8 cellular contexts compared by ENCODE assay signal in the genomic region with DNA sequence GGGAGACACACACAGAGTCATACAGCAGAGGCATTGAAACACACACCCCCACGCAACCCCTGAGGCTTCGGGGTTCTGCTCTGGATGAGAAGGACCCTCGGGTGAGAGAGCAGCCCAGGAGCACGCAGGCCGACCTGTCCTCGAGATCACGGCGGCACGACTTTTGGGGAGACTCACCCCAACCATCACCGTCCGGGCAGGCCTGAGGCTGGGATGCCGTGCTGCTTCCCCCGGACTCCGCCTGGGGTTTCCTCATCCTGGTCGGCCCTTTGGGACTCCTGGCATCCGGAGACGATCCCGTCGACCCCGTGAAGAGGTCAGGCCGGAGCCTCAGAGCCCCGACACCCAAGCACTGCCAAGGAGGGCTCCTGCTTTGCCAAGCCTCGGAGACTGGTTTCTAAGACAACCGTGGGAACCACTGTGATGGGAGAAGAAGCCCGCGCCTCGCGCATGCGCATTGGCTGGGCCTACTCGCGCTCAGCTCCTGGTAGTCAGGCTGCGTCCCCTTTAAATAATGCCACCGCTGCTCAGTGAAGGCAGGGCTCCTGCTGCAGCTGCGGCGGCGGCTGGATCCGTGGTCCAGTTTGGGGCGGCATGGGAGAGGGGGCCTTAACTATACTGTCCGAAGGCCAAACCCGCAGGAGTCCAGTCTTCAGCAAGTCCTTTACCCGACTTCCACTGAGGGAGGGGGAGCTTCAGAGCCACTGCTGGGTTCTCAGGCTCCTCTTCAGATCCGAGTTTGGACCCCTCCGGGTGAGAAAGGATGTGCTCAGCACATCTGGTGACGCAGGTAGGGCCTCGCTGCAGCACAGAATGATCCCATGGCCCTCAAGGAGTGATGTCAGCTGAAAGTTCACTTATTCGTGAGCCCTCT.
DNase-seq lines count a peak whose midpoint lies in the region; ATAC-seq and TF ChIP-seq lines count a peak whose summit lies in the region.

No MANE protein-coding gene starts in this region.

- H3K4me3 ChIP-seq in BJ (ENCODE audit: low read depth, low read length) (peak overlapping the region; percentile 39), GM23338 (peak overlapping the region; percentile 81), foreskin fibroblast (ENCODE audit: low read depth in 1 of 2, low read length in 2 of 2) (peak overlapping the region; percentile 41 to 55), neural cell (ENCODE audit: low read length) (peak overlapping the region; percentile 50)

- TF ChIP-seq CTCF in BJ (IDR thresholded peaks at IDR 0.05; ENCODE audit: insufficient read depth, low read depth, low read length) (no peak), GM23338 (conservative IDR thresholded peaks at IDR 0.05; ENCODE audit: low read depth in 2 of 2) (no peak), foreskin fibroblast (IDR thresholded peaks at IDR 0.05; ENCODE audit: low read depth, low read length) (no peak), neural cell (IDR thresholded peaks at IDR 0.05; ENCODE audit: poor library complexity, severe bottlenecking) (no peak)

- peak overlapping the region; percentile 98 for H3K4me2 ChIP-seq in GM23338
- no peak overlapping the region for H3K4me2 ChIP-seq in neural cell (ENCODE audit: low read length)

- H3K79me2 ChIP-seq in GM23338 (replicated peaks; ENCODE audit: insufficient read depth), result no peaks in the 10 kb centered on the region
- H3K79me2 ChIP-seq in neural cell (replicated peaks; ENCODE audit: insufficient read depth, low read length), result no peaks in the 10 kb centered on the region

- DNase-seq in BJ (ENCODE audit: low read depth) (no peak), GM23338 (ENCODE audit: low spot score) (peak; percentile 88), NCI-H69 (lab: John Stamatoyannopoulos, UW) (peak; percentile 26), foreskin fibroblast (peak; percentile 45 to 79), superior temporal gyrus (ENCODE audit: extremely low spot score) (peak; percentile 90)
- DNase-seq in activated effector memory CD4-positive, alpha-beta T cell treated with Interleukin-2 at 50 U/mL for 16 hours, result peak; percentile 42

- no peaks in the 10 kb centered on the region for H3K4me1 ChIP-seq in GM23338 (ENCODE audit: insufficient read depth)

- peaks cover 9% of the 10 kb centered on the region for H3K9me3 Mint-ChIP-seq in GM23338

- H3K27me3 ChIP-seq in BJ (ENCODE audit: control insufficient read depth, insufficient read depth, low read length) (no peaks in the 10 kb centered on the region), GM23338 (ENCODE audit: insufficient read depth) (peaks cover 71% of the 10 kb centered on the region), neural cell (ENCODE audit: insufficient read depth, low read depth, low read length) (no peaks in the 10 kb centered on the region)

- no peak for TF ChIP-seq EP300 in neural cell (conservative IDR thresholded peaks at IDR 0.05; ENCODE audit: poor library complexity, severe bottlenecking)

- POLR2A ChIA-PET in BJ (lab: Charles Lee), result no interaction called here

- peaks cover 63% of the 10 kb centered on the region for H3K27me3 Mint-ChIP-seq in GM23338 (ENCODE audit: insufficient read depth, low read depth, poor library complexity)

- H3K36me3 ChIP-seq in BJ (ENCODE audit: control insufficient read depth, insufficient read depth, low read length) (no peaks in the 10 kb centered on the region), GM23338 (ENCODE audit: insufficient read depth) (no peaks in the 10 kb centered on the region), neural cell (ENCODE audit: insufficient read depth, low read length) (no peaks in the 10 kb centered on the region)

- H3K4me1 Mint-ChIP-seq in GM23338, result peaks cover 22% of the 10 kb centered on the region

- no peak overlapping the region for H3K9ac ChIP-seq in neural cell (ENCODE audit: low read length)

- no peaks in the 10 kb centered on the region for H3F3A ChIP-seq in GM23338 (replicated peaks; ENCODE audit: low read depth)
- no peaks in the 10 kb centered on the region for H3F3A ChIP-seq in neural cell (ENCODE audit: insufficient read depth, low read length, poor library complexity, severe bottlenecking)

- H2AFZ ChIP-seq in GM23338 (peak overlapping the region; percentile 99), neural cell (ENCODE audit: low read depth, low read length) (no peak overlapping the region)

- H4K20me1 ChIP-seq in GM23338 (replicated peaks; ENCODE audit: insufficient read depth), result no peaks in the 10 kb centered on the region
- H4K20me1 ChIP-seq in neural cell (ENCODE audit: insufficient read depth), result no peaks in the 10 kb centered on the region

- H3K9me3 ChIP-seq in neural cell (ENCODE audit: low read length), result no peaks in the 10 kb centered on the region

- H3K36me3 Mint-ChIP-seq in GM23338 (ENCODE audit: low read depth), result peaks cover 7% of the 10 kb centered on the region

- no peak overlapping the region for H3K27ac Mint-ChIP-seq in GM23338

- peak; percentile 90 for ATAC-seq in GM23338
- no peak for ATAC-seq in HG02970 (IDR thresholded peaks at IDR 0.05; ENCODE audit: low FRiP score, unreplicated experiment)

- CTCF ChIA-PET in BJ (lab: Yijun Ruan, JAX), result no interaction called here

- TF ChIP-seq RAD21 in neural cell (conservative IDR thresholded peaks at IDR 0.05), result no peak

- H3K27ac ChIP-seq in GM23338 (ENCODE audit: low read depth) (no peak overlapping the region), neural cell (ENCODE audit: low read length) (no peak overlapping the region)

- peak overlapping the region; percentile 74 for H3K4me3 Mint-ChIP-seq in GM23338

- H3K9me2 ChIP-seq in GM23338 (ENCODE audit: insufficient read depth) (no peaks in the 10 kb centered on the region), neural cell (ENCODE audit: insufficient read depth, low read length) (no peaks in the 10 kb centered on the region)

TF ChIP-seq in GM23338, 12 proteins besides CTCF, POLR2A, EP300 and RAD21 (continues in another document):
- TF ChIP-seq ZNF331 (CRISPR knock-in tag; IDR thresholded peaks at IDR 0.05; ENCODE audit: low read depth) (no peak), NANOG (IDR thresholded peaks at IDR 0.05; ENCODE audit: borderline replicate concordance) (no peak)

TF ChIP-seq in neural cell, 6 proteins besides CTCF, POLR2A, EP300 and RAD21:
- no peak for TF ChIP-seq MXI1 (conservative IDR thresholded peaks at IDR 0.05; ENCODE audit: poor library complexity, severe bottlenecking)
- TF ChIP-seq, protein P1, sequence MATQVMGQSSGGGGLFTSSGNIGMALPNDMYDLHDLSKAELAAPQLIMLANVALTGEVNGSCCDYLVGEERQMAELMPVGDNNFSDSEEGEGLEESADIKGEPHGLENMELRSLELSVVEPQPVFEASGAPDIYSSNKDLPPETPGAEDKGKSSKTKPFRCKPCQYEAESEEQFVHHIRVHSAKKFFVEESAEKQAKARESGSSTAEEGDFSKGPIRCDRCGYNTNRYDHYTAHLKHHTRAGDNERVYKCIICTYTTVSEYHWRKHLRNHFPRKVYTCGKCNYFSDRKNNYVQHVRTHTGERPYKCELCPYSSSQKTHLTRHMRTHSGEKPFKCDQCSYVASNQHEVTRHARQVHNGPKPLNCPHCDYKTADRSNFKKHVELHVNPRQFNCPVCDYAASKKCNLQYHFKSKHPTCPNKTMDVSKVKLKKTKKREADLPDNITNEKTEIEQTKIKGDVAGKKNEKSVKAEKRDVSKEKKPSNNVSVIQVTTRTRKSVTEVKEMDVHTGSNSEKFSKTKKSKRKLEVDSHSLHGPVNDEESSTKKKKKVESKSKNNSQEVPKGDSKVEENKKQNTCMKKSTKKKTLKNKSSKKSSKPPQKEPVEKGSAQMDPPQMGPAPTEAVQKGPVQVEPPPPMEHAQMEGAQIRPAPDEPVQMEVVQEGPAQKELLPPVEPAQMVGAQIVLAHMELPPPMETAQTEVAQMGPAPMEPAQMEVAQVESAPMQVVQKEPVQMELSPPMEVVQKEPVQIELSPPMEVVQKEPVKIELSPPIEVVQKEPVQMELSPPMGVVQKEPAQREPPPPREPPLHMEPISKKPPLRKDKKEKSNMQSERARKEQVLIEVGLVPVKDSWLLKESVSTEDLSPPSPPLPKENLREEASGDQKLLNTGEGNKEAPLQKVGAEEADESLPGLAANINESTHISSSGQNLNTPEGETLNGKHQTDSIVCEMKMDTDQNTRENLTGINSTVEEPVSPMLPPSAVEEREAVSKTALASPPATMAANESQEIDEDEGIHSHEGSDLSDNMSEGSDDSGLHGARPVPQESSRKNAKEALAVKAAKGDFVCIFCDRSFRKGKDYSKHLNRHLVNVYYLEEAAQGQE (IDR thresholded peaks at IDR 0.05; ENCODE audit: borderline replicate concordance), result no peak
- TF ChIP-seq SMC3 (conservative IDR thresholded peaks at IDR 0.05; ENCODE audit: poor library complexity), result no peak
- TF ChIP-seq EZH2 (IDR thresholded peaks at IDR 0.05; ENCODE audit: borderline replicate concordance, insufficient read depth, low read length, poor library complexity, severe bottlenecking), result no peak
- no peak for TF ChIP-seq TAF1 (IDR thresholded peaks at IDR 0.05; ENCODE audit: low read depth)
- no peak for TF ChIP-seq POLR2AphosphoS5 (IDR thresholded peaks at IDR 0.05)
